1 cellular context compared by ENCODE assay signal in the genomic region with DNA sequence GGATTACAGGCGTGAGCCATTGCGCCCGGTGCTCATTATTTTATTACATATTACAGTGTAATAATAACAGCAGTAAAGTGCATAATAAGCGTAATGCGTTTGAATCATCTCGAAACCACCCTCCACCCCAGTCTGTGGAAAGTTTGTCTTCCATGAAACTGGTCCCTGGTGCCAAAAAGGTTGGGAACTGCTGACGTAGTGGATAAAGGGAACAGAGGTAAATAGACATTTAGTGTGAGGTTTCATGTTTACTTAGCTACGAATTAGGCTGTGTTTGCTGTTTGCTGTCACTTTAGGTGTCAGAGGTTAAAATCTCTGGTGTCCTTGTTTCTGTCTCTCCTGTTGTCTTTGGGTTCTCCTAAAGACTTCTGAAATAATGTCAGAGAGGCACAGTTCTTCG.
TF ChIP-seq lines count a peak whose summit lies in the region.

No MANE protein-coding gene starts in this region.

TF ChIP-seq in GM23338, 12 proteins besides CTCF, POLR2A, EP300 and RAD21 (continued from another document):
- TF ChIP-seq, protein P1, sequence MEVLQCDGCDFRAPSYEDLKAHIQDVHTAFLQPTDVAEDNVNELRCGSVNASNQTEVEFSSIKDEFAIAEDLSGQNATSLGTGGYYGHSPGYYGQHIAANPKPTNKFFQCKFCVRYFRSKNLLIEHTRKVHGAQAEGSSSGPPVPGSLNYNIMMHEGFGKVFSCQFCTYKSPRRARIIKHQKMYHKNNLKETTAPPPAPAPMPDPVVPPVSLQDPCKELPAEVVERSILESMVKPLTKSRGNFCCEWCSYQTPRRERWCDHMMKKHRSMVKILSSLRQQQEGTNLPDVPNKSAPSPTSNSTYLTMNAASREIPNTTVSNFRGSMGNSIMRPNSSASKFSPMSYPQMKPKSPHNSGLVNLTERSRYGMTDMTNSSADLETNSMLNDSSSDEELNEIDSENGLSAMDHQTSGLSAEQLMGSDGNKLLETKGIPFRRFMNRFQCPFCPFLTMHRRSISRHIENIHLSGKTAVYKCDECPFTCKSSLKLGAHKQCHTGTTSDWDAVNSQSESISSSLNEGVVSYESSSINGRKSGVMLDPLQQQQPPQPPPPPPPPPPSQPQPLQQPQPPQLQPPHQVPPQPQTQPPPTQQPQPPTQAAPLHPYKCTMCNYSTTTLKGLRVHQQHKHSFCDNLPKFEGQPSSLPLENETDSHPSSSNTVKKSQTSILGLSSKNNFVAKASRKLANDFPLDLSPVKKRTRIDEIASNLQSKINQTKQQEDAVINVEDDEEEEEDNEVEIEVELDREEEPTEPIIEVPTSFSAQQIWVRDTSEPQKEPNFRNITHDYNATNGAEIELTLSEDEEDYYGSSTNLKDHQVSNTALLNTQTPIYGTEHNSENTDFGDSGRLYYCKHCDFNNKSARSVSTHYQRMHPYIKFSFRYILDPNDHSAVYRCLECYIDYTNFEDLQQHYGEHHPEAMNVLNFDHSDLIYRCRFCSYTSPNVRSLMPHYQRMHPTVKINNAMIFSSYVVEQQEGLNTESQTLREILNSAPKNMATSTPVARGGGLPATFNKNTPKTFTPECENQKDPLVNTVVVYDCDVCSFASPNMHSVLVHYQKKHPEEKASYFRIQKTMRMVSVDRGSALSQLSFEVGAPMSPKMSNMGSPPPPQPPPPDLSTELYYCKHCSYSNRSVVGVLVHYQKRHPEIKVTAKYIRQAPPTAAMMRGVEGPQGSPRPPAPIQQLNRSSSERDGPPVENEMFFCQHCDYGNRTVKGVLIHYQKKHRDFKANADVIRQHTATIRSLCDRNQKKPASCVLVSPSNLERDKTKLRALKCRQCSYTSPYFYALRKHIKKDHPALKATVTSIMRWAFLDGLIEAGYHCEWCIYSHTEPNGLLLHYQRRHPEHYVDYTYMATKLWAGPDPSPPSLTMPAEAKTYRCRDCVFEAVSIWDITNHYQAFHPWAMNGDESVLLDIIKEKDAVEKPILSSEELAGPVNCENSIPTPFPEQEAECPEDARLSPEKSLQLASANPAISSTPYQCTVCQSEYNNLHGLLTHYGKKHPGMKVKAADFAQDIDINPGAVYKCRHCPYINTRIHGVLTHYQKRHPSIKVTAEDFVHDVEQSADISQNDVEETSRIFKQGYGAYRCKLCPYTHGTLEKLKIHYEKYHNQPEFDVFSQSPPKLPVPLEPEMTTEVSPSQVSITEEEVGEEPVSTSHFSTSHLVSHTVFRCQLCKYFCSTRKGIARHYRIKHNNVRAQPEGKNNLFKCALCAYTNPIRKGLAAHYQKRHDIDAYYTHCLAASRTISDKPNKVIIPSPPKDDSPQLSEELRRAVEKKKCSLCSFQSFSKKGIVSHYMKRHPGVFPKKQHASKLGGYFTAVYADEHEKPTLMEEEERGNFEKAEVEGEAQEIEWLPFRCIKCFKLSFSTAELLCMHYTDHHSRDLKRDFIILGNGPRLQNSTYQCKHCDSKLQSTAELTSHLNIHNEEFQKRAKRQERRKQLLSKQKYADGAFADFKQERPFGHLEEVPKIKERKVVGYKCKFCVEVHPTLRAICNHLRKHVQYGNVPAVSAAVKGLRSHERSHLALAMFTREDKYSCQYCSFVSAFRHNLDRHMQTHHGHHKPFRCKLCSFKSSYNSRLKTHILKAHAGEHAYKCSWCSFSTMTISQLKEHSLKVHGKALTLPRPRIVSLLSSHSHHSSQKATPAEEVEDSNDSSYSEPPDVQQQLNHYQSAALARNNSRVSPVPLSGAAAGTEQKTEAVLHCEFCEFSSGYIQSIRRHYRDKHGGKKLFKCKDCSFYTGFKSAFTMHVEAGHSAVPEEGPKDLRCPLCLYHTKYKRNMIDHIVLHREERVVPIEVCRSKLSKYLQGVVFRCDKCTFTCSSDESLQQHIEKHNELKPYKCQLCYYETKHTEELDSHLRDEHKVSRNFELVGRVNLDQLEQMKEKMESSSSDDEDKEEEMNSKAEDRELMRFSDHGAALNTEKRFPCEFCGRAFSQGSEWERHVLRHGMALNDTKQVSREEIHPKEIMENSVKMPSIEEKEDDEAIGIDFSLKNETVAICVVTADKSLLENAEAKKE (CRISPR knock-in tag; IDR thresholded peaks at IDR 0.05) = no peak
- TF ChIP-seq POLR2AphosphoS5 (IDR thresholded peaks at IDR 0.05; ENCODE audit: low read depth) (no peak), STAT1 (IDR thresholded peaks at IDR 0.05; ENCODE audit: unreplicated experiment) (no peak), EZH2phosphoT487 (IDR thresholded peaks at IDR 0.05; ENCODE audit: unreplicated experiment) (no peak)
- TF ChIP-seq, protein P2, sequence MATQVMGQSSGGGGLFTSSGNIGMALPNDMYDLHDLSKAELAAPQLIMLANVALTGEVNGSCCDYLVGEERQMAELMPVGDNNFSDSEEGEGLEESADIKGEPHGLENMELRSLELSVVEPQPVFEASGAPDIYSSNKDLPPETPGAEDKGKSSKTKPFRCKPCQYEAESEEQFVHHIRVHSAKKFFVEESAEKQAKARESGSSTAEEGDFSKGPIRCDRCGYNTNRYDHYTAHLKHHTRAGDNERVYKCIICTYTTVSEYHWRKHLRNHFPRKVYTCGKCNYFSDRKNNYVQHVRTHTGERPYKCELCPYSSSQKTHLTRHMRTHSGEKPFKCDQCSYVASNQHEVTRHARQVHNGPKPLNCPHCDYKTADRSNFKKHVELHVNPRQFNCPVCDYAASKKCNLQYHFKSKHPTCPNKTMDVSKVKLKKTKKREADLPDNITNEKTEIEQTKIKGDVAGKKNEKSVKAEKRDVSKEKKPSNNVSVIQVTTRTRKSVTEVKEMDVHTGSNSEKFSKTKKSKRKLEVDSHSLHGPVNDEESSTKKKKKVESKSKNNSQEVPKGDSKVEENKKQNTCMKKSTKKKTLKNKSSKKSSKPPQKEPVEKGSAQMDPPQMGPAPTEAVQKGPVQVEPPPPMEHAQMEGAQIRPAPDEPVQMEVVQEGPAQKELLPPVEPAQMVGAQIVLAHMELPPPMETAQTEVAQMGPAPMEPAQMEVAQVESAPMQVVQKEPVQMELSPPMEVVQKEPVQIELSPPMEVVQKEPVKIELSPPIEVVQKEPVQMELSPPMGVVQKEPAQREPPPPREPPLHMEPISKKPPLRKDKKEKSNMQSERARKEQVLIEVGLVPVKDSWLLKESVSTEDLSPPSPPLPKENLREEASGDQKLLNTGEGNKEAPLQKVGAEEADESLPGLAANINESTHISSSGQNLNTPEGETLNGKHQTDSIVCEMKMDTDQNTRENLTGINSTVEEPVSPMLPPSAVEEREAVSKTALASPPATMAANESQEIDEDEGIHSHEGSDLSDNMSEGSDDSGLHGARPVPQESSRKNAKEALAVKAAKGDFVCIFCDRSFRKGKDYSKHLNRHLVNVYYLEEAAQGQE (IDR thresholded peaks at IDR 0.05; ENCODE audit: unreplicated experiment) = no peak
